Comparison of ENCODE assay signal across 21 cellular contexts in genomic region chr7:2705371-2706096, GRCh38. TPM values are rescaled to one million over a fixed set of nuclear protein-coding genes. Genes with fewer than 3 reads are reported as not detected.
A peak's percentile ranks its signal among the peaks of the same experiment; 100 is the strongest.
DNase-seq lines count a peak whose midpoint lies in the region; ATAC-seq, FAIRE-seq and TF ChIP-seq lines count a peak whose summit lies in the region.
"Had no signal": no experiment of that assay in that cellular context is flagged by ENCODE, and none has a peak within 500 bp of the region (broad histone marks: within the 10 kb centered on the region; RNA-seq: fewer than 3 reads in every experiment).

No MANE protein-coding gene starts in this region.

- H3K27ac ChIP-seq in BLaER1 treated with 17β-estradiol and CSF1 and Interleukin-3, amounts not matched to agents 10 nM and 100 nM: peak overlapping the region in 1 of 11 experiments; percentile 3; a peak in 1 of 22 replicates
- H3K27ac ChIP-seq: C4-2B, GM23248, HL-60 had no signal

- peaks cover 0 to 10% (median 0%) of the 10 kb centered on the region in 11 experiments; a peak in 1 of 22 replicates for H3K9me3 ChIP-seq in BLaER1 treated with 17β-estradiol and CSF1 and Interleukin-3, amounts not matched to agents 10 nM and 100 nM (replicated peaks in 1 of 11)
- no peaks in the 10 kb centered on the region for H3K9me3 ChIP-seq in Caco-2

- no peak overlapping the region for H3K9ac ChIP-seq in BLaER1 treated with 17β-estradiol and CSF1 and Interleukin-3, amounts not matched to agents 10 nM and 100 nM
- H3K9ac ChIP-seq: GM23248 had no signal

- H3K27ac Mint-ChIP-seq in activated B cell treated with CpG ODN at 0.5 μM for 24 hours (peak overlapping the region; percentile 24), progenitor cell of endocrine pancreas (no peak overlapping the region), Caco-2 (ENCODE audit: unreplicated experiment) (no peak overlapping the region)
- H3K27ac Mint-ChIP-seq: B cell; CD4-positive, alpha-beta T cell had no signal

- H3K27me3 ChIP-seq in BLaER1 treated with 17β-estradiol and CSF1 and Interleukin-3, amounts not matched to agents 10 nM and 100 nM: peaks cover 0 to 19% (median 0%) of the 10 kb centered on the region in 11 experiments; a peak in 7 of 22 replicates
- H3K27me3 ChIP-seq in Caco-2 (replicated peaks; ENCODE audit: control insufficient read depth, insufficient read depth, low read length): no peaks in the 10 kb centered on the region

- intact Hi-C loops in activated B cell treated with CpG ODN at 0.5 μM for 24 hours (cut with micrococcal nuclease): no loop called here
- intact Hi-C loops in Caco-2 (cut with micrococcal nuclease; ENCODE audit: unreplicated experiment): no loop called here

- H3K9me3 Mint-ChIP-seq in activated B cell treated with CpG ODN at 0.5 μM for 24 hours: no peaks in the 10 kb centered on the region
- no peaks in the 10 kb centered on the region for H3K9me3 Mint-ChIP-seq in progenitor cell of endocrine pancreas (ENCODE audit: low read depth)
- no peaks in the 10 kb centered on the region for H3K9me3 Mint-ChIP-seq in Caco-2 (ENCODE audit: unreplicated experiment)
- H3K9me3 Mint-ChIP-seq: CD4-positive, alpha-beta T cell had no signal

- H3K27me3 Mint-ChIP-seq in activated B cell treated with CpG ODN at 0.5 μM for 24 hours (peaks cover 1% of the 10 kb centered on the region), progenitor cell of endocrine pancreas (peaks cover 11% of the 10 kb centered on the region), Caco-2 (ENCODE audit: insufficient read depth, unreplicated experiment) (no peaks in the 10 kb centered on the region)
- H3K27me3 Mint-ChIP-seq: B cell; CD4-positive, alpha-beta T cell had no signal

- no peak overlapping the region for H3K4me3 ChIP-seq in BLaER1 treated with 17β-estradiol and CSF1 and Interleukin-3, amounts not matched to agents 10 nM and 100 nM
- H3K4me3 ChIP-seq in Caco-2 (ENCODE audit: low read depth, low read length): no peak overlapping the region
- H3K4me3 ChIP-seq: GM23248 had no signal

- H3K36me3 ChIP-seq in BLaER1 treated with 17β-estradiol and CSF1 and Interleukin-3, amounts not matched to agents 10 nM and 100 nM: no peaks in the 10 kb centered on the region
- no peaks in the 10 kb centered on the region for H3K36me3 ChIP-seq in Caco-2 (ENCODE audit: control insufficient read depth, insufficient read depth, low read length)

- no peak for TF ChIP-seq CTCF in activated B cell treated with CpG ODN at 0.5 μM for 24 hours (IDR thresholded peaks at IDR 0.05)
- no peak for TF ChIP-seq CTCF in progenitor cell of endocrine pancreas (IDR thresholded peaks at IDR 0.05; ENCODE audit: unreplicated experiment)
- TF ChIP-seq CTCF in Caco-2 (IDR thresholded peaks at IDR 0.05; ENCODE audit: insufficient read depth in 1 of 2, low read depth in 1 of 2, low read length in 1 of 2, severe bottlenecking in 1 of 2, unreplicated experiment in 1 of 2): no peak

- no TSS peak for BruUV-seq in Caco-2 (replicated peaks; lab: Mats Ljungman, UMichigan)

- no peak for ATAC-seq in activated B cell treated with CpG ODN at 0.5 μM for 24 hours (ENCODE audit: low read depth)

- H3K36me3 Mint-ChIP-seq in activated B cell treated with CpG ODN at 0.5 μM for 24 hours (ENCODE audit: low read depth) (peaks cover 1% of the 10 kb centered on the region), progenitor cell of endocrine pancreas (ENCODE audit: insufficient read depth) (no peaks in the 10 kb centered on the region), Caco-2 (ENCODE audit: insufficient read depth, unreplicated experiment) (peaks cover 16% of the 10 kb centered on the region)

- CTCF ChIA-PET in activated B cell treated with CpG ODN at 0.5 μM for 24 hours (lab: Charles Lee): no interaction called here
- CTCF ChIA-PET in Caco-2 (lab: Charles Lee): interaction anchor here (0.6 kb wide), 1 partner anchor 9 kb away, joined by 3 read pairs; no protein-coding TSS in a partner anchor

- peak; percentile 92 for FAIRE-seq in urothelium cell line (lab: Jason Lieb, UNC)
- FAIRE-seq: GM19239, H54 had no signal

- H4K20me1 ChIP-seq in BLaER1 treated with 17β-estradiol and CSF1 and Interleukin-3, amounts not matched to agents 10 nM and 100 nM: peaks cover 0 to 25% (median 0%) of the 10 kb centered on the region in 11 experiments; a peak in 4 of 22 replicates

- H3K4me1 ChIP-seq in BLaER1 treated with 17β-estradiol and CSF1 and Interleukin-3, amounts not matched to agents 10 nM and 100 nM: peaks cover 18 to 80% (median 65%) of the 10 kb centered on the region in 10 experiments
- no peaks in the 10 kb centered on the region for H3K4me1 ChIP-seq in Caco-2

- POLR2A ChIA-PET in activated B cell treated with CpG ODN at 0.5 μM for 24 hours (lab: Charles Lee) (interaction anchor here (0.6 to 1.0 kb wide), 3 partner anchors 35 to 284 kb away, joined by 3 to 4 read pairs (median 3); no protein-coding TSS in a partner anchor), Caco-2 (lab: Charles Lee) (no interaction called here)

- peaks cover 20% of the 10 kb centered on the region for H3K4me1 Mint-ChIP-seq in activated B cell treated with CpG ODN at 0.5 μM for 24 hours
- peaks cover 7% of the 10 kb centered on the region for H3K4me1 Mint-ChIP-seq in progenitor cell of endocrine pancreas (ENCODE audit: low read depth)
- no peaks in the 10 kb centered on the region for H3K4me1 Mint-ChIP-seq in Caco-2 (ENCODE audit: low read depth, unreplicated experiment)

- no peak for DNase-seq in activated B cell treated with CpG ODN at 0.5 μM for 24 hours
- peak; percentile 22 for DNase-seq in myocyte (ENCODE audit: low read depth)
- no peak for DNase-seq in urothelium cell line (ENCODE audit: low spot score)
- DNase-seq in activated CD4-positive, CD25-positive, alpha-beta regulatory T cell treated with anti-CD3 and anti-CD28 coated beads, Interleukin-2, amount 50 U/mL, for 72 hours: no peak
- DNase-seq in progenitor cell of endocrine pancreas (ENCODE audit: low spot score, unreplicated experiment): no peak
- DNase-seq in Caco-2: no peak
- DNase-seq: 8988T; CD4-positive, alpha-beta T cell; DMS153; DMS79; GF-D8; GM23248; HCEC 1CT had no signal

- H3K4me3 Mint-ChIP-seq in activated B cell treated with CpG ODN at 0.5 μM for 24 hours: no peak overlapping the region
- H3K4me3 Mint-ChIP-seq in progenitor cell of endocrine pancreas (ENCODE audit: low read depth): no peak overlapping the region
- no peak overlapping the region for H3K4me3 Mint-ChIP-seq in Caco-2 (ENCODE audit: unreplicated experiment)
- H3K4me3 Mint-ChIP-seq: B cell; CD4-positive, alpha-beta T cell had no signal

- H3K4me2 ChIP-seq in BLaER1 treated with 17β-estradiol and CSF1 and Interleukin-3, amounts not matched to agents 10 nM and 100 nM: peak overlapping the region in 8 of 11 experiments; percentile 43 to 93 (median 48); a peak in 14 of 22 replicates

RNA-seq across cellular contexts. Expression of gene AMZ1, which starts 17.5 kb away (rescaled TPM):
- 5.9 and 8.3 TPM in 2 replicates for total RNA-seq in activated B cell treated with CpG ODN at 0.5 μM for 24 hours
- total RNA-seq in myocyte: 0.11 TPM in 1 of 2 replicates, not detected in the other
- polyA plus RNA-seq in myocyte (2012): 2.3 TPM
- 0.07 and 0.19 TPM in 2 replicates for total RNA-seq in progenitor cell of endocrine pancreas
- total RNA-seq in Caco-2 (2022): 0.07 and 0.11 TPM in 2 replicates
- total RNA-seq: A673, HT1080 had no signal
